ENCODE assay signal across 27 cellular contexts in the genomic region with DNA sequence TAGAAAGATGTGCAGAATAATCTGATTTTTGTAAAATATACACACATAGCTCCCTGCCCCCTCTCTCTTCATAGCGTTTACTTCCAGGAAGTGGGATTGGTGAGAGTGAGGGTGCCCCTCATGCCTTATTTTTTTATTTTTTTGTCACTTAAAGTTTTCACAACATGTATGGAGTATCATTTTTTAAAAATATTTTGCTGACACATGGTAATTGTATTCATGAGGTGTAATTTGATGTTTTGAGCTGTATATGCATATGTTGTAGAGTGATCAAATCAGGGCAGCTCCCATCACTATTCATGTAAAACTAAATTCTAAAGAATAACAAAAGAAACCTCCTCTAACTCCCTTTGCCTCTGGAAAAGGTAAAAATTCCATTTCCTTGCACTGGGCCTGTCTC.
DNase-seq lines count a peak whose midpoint lies in the region; ATAC-seq, FAIRE-seq and TF ChIP-seq lines count a peak whose summit lies in the region.
"Had no signal": no experiment of that assay in that cellular context is flagged by ENCODE, and none has a peak within 500 bp of the region (broad histone marks: within the 10 kb centered on the region; RNA-seq: fewer than 3 reads in every experiment).

No MANE protein-coding gene starts in this region.

- H3K27me3 ChIP-seq in SK-N-SH (ENCODE audit: insufficient read depth) (no peaks in the 10 kb centered on the region), adipocyte (replicated peaks; ENCODE audit: control insufficient read depth, insufficient read depth, low read length) (no peaks in the 10 kb centered on the region)

- peaks cover 4% of the 10 kb centered on the region for H3K27me3 Mint-ChIP-seq in chondrocyte (ENCODE audit: low read depth)

- H4K20me1 ChIP-seq in SK-N-SH (ENCODE audit: insufficient read depth), result no peaks in the 10 kb centered on the region

- DNase-seq in SK-N-SH (no peak), adipocyte (ENCODE audit: low read depth) (no peak), epithelial cell of prostate (ENCODE audit: low read depth, low spot score) (no peak), chondrocyte (ENCODE audit: low spot score) (no peak), frontal cortex (ENCODE audit: low spot score in 2 of 2) (no peak), SKM-1 (lab: John Stamatoyannopoulos, UW; ENCODE audit: unreplicated experiment) (no peak)
- DNase-seq: CD8-positive, alpha-beta memory T cell; DMS153; H9; Karpas-422; NCI-H1694; NCI-H2081; NCI-H2171; NCI-H345; NCI-H524; NCI-H774; SHP77; T-helper 1 cell had no signal

- peaks cover 3% of the 10 kb centered on the region for H3K4me1 Mint-ChIP-seq in chondrocyte (ENCODE audit: low read depth)
- H3K4me1 Mint-ChIP-seq: CD8-positive, alpha-beta memory T cell; IgD-negative memory B cell had no signal

- no peaks in the 10 kb centered on the region for H3K9me3 Mint-ChIP-seq in chondrocyte (ENCODE audit: low read depth)
- H3K9me3 Mint-ChIP-seq: CD8-positive, alpha-beta memory T cell; H9; IgD-negative memory B cell had no signal

- no peaks in the 10 kb centered on the region for H3K36me3 Mint-ChIP-seq in chondrocyte (ENCODE audit: low read depth)
- H3K36me3 Mint-ChIP-seq: CD8-positive, alpha-beta memory T cell had no signal

- no peak overlapping the region for H3K4me3 ChIP-seq in SK-N-SH (ENCODE audit: low read depth in 2 of 2, low read length in 1 of 2)
- H3K4me3 ChIP-seq in adipocyte (ENCODE audit: low read length), result no peak overlapping the region
- H3K4me3 ChIP-seq in skin epidermis, result no peak overlapping the region
- H3K4me3 ChIP-seq: SK-N-MC had no signal

- H3F3A ChIP-seq in SK-N-SH (replicated peaks; ENCODE audit: insufficient read depth), result peaks cover 17% of the 10 kb centered on the region

- H3K4me3 Mint-ChIP-seq in chondrocyte (ENCODE audit: unreplicated experiment), result no peak overlapping the region
- H3K4me3 Mint-ChIP-seq: CD8-positive, alpha-beta memory T cell; H9; IgD-negative memory B cell had no signal

- 0 out of 2 replicates have a peak overlapping the region, but pooled peaks have one; percentile 34 for H3K4me2 ChIP-seq in SK-N-SH

- H3K36me3 ChIP-seq in SK-N-SH (replicated peaks in 1 of 2; ENCODE audit: control insufficient read depth in 1 of 2, insufficient read depth in 2 of 2, low read length in 1 of 2) (no peaks in the 10 kb centered on the region), adipocyte (ENCODE audit: control insufficient read depth, insufficient read depth, low read length, severe bottlenecking) (no peaks in the 10 kb centered on the region)

- no peak for TF ChIP-seq RAD21 in SK-N-SH (IDR thresholded peaks at IDR 0.05; ENCODE audit: low read length)

- no peak overlapping the region for H3K27ac Mint-ChIP-seq in chondrocyte (ENCODE audit: unreplicated experiment)
- H3K27ac Mint-ChIP-seq: CD8-positive, alpha-beta memory T cell; H9 had no signal

- H3K4me1 ChIP-seq in SK-N-SH (ENCODE audit: control insufficient read depth in 1 of 2, insufficient read depth in 2 of 2, low read depth in 1 of 2, low read length in 1 of 2), result peaks cover 0 to 21% of the 10 kb centered on the region in 2 experiments; a peak in 1 of 4 replicates
- H3K4me1 ChIP-seq in adipocyte (ENCODE audit: control insufficient read depth, insufficient read depth, low read length), result peaks cover 14% of the 10 kb centered on the region

- CTCF ChIA-PET in SK-N-SH (lab: Yijun Ruan, JAX), result interaction anchor here (0.8 to 4.0 kb wide), 4 partner anchors 10 to 842 kb away, joined by 3 to 21 read pairs (median 7); no protein-coding TSS in a partner anchor

- POLR2A ChIA-PET in SK-N-SH (lab: Yijun Ruan, JAX), result no interaction called here

- H3K27ac ChIP-seq in SK-N-SH (ENCODE audit: low read depth in 2 of 2, low read length in 1 of 2) (peak overlapping the region in 1 of 2 experiments; percentile 56; a peak in 2 of 4 replicates), epithelial cell of prostate (peak overlapping the region; percentile 54), skin epidermis (peak overlapping the region in 11 of 21 experiments; percentile 2 to 72 (median 26))
- H3K27ac ChIP-seq: 22Rv1, C4-2B, SK-N-MC had no signal

- H3K9me2 ChIP-seq in SK-N-SH, result no peaks in the 10 kb centered on the region

- TF ChIP-seq CTCF in SK-N-SH (IDR thresholded peaks at IDR 0.05), result no peak
- no peak for TF ChIP-seq CTCF in chondrocyte (IDR thresholded peaks at IDR 0.05)

- FAIRE-seq in frontal cortex (lab: Jason Lieb, UNC), result no peak
- FAIRE-seq: G401.6, GM12892, HTR-8/SVneo had no signal

- no peaks in the 10 kb centered on the region for H3K79me2 ChIP-seq in SK-N-SH (ENCODE audit: insufficient read depth)

- 85% methylated on average over 1 of the region's 1 CpG for WGBS in SK-N-SH (ENCODE audit: low lambda C conversion rate)

- H2AFZ ChIP-seq in SK-N-SH (ENCODE audit: low read depth), result 0 out of 2 replicates have a peak overlapping the region, but pooled peaks have one; percentile 47

- H3K9me3 ChIP-seq in SK-N-SH (no peaks in the 10 kb centered on the region), adipocyte (ENCODE audit: control insufficient read depth, low read length) (no peaks in the 10 kb centered on the region)

- TF ChIP-seq EP300 in SK-N-SH (IDR thresholded peaks at IDR 0.05; ENCODE audit: borderline replicate concordance in 1 of 2, low read depth in 1 of 2, low read length in 1 of 2), result no peak

- ATAC-seq in SK-N-SH treated with all-trans-retinoic acid at 6 μM for 48 hours, result no peak

- H3K9ac ChIP-seq in SK-N-SH (no peak overlapping the region), adipocyte (ENCODE audit: low read length) (peak overlapping the region; percentile 8)

TF ChIP-seq in SK-N-SH, 30 proteins besides CTCF, POLR2A, EP300 and RAD21 (continues in another document):
- TF ChIP-seq GABPA (IDR thresholded peaks at IDR 0.05; ENCODE audit: low read depth) (no peak), YY1 (IDR thresholded peaks at IDR 0.05; ENCODE audit: low read depth) (no peak), MAX (IDR thresholded peaks at IDR 0.05; ENCODE audit: low read depth) (no peak), FOXJ3 (CRISPR knock-in tag; IDR thresholded peaks at IDR 0.05) (no peak), GATA2 (CRISPR knock-in tag; IDR thresholded peaks at IDR 0.05) (no peak), RFX5 (IDR thresholded peaks at IDR 0.05; ENCODE audit: low read length) (no peak), SIN3A (IDR thresholded peaks at IDR 0.05; ENCODE audit: borderline replicate concordance, low read depth, low read length) (no peak), MEF2A (IDR thresholded peaks at IDR 0.05; ENCODE audit: borderline replicate concordance, low read depth) (no peak)
- TF ChIP-seq, protein P1, sequence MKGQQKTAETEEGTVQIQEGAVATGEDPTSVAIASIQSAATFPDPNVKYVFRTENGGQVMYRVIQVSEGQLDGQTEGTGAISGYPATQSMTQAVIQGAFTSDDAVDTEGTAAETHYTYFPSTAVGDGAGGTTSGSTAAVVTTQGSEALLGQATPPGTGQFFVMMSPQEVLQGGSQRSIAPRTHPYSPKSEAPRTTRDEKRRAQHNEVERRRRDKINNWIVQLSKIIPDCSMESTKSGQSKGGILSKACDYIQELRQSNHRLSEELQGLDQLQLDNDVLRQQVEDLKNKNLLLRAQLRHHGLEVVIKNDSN (IDR thresholded peaks at IDR 0.05; ENCODE audit: borderline replicate concordance, low read depth), result no peak
- TF ChIP-seq, protein P2, sequence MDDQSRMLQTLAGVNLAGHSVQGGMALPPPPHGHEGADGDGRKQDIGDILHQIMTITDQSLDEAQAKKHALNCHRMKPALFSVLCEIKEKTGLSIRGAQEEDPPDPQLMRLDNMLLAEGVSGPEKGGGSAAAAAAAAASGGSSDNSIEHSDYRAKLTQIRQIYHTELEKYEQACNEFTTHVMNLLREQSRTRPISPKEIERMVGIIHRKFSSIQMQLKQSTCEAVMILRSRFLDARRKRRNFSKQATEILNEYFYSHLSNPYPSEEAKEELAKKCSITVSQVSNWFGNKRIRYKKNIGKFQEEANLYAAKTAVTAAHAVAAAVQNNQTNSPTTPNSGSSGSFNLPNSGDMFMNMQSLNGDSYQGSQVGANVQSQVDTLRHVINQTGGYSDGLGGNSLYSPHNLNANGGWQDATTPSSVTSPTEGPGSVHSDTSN (IDR thresholded peaks at IDR 0.05), result no peak

TF ChIP-seq in SK-N-SH treated with all-trans-retinoic acid at 6 μM for 48 hours, 23 proteins besides CTCF, POLR2A, EP300 and RAD21 (continues in another document):
- TF ChIP-seq BACH2 (CRISPR knock-in tag; IDR thresholded peaks at IDR 0.05; ENCODE audit: borderline replicate concordance) (no peak), ZFP30 (CRISPR knock-in tag; IDR thresholded peaks at IDR 0.05) (no peak), ZNF8 (CRISPR knock-in tag; IDR thresholded peaks at IDR 0.05) (no peak), ZNF70 (CRISPR knock-in tag; IDR thresholded peaks at IDR 0.05) (no peak), ISL1 (CRISPR knock-in tag; IDR thresholded peaks at IDR 0.05) (no peak), ESRRG (CRISPR knock-in tag; IDR thresholded peaks at IDR 0.05) (no peak), ZFP3 (CRISPR knock-in tag; IDR thresholded peaks at IDR 0.05) (no peak), CREB5 (CRISPR knock-in tag; IDR thresholded peaks at IDR 0.05; ENCODE audit: low read depth) (no peak), GLIS3 (CRISPR knock-in tag; IDR thresholded peaks at IDR 0.05) (no peak), SNAI2 (CRISPR knock-in tag; IDR thresholded peaks at IDR 0.05) (no peak)
